Comparison of ENCODE assay signal across 8 cellular contexts in the genomic region with DNA sequence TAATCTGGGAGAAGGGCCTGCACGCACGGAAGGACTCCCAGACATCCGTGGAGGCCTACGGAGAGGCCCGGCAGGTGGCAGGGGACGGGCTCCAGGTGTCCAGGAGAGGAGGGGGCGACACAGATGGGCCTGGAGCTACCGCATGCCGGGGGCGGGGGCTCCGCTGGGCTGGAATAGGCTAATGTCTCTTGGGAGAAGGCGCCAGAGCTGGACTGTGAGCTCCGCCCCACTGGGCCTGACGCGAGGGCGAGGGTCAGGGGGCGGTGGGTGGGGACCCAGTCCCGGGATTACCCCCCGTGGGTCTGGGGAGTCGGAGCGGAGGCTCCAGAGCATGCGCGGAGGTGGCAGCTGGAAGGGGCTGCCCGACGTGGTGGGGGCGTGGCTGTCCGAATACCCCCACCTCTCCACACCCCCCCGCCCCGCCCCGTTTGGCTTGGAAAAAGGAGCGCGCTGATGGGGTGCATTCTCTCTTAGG. TPM values are rescaled to one million over a fixed set of nuclear protein-coding genes. Genes with fewer than 3 reads are reported as not detected.
A peak's percentile ranks its signal among the peaks of the same experiment; 100 is the strongest.
DNase-seq lines count a peak whose midpoint lies in the region; ATAC-seq and TF ChIP-seq lines count a peak whose summit lies in the region.

No MANE protein-coding gene starts in this region.

- no peak overlapping the region for H3K27ac Mint-ChIP-seq in Caco-2 (ENCODE audit: unreplicated experiment)
- H3K27ac Mint-ChIP-seq in naive B cell = peak overlapping the region; percentile 89 to 96 (median 93)

- H3K36me3 Mint-ChIP-seq in Caco-2 (ENCODE audit: insufficient read depth, unreplicated experiment) (peaks cover 13% of the 10 kb centered on the region), naive B cell (peaks cover 3 to 4% of the 10 kb centered on the region in 2 donors)

- no TSS peak for BruUV-seq in Caco-2 (replicated peaks; lab: Mats Ljungman, UMichigan)

- H3K36me3 ChIP-seq in Caco-2 (ENCODE audit: control insufficient read depth, insufficient read depth, low read length) (no peaks in the 10 kb centered on the region), HAP-1 (replicated peaks) (peaks cover 4% of the 10 kb centered on the region; the same call in 1 of the 2 replicates)

- POLR2A ChIA-PET in Caco-2 (lab: Charles Lee) = no interaction called here

- peak; percentile 42 to 49 for DNase-seq in Caco-2
- peak; percentile 46 to 84 for DNase-seq in HAP-1 (ENCODE audit: low spot score in 2 of 2)
- DNase-seq in NCI-H524 treated with DMSO at 0.1 percent for 48 hours (lab: John Stamatoyannopoulos, UW) = peak; percentile 36
- peak; percentile 38 for DNase-seq in activated T-cell treated with anti-CD3 and anti-CD28 coated beads for 48 hours (ENCODE audit: low read depth)
- peak; percentile 38 to 45 for DNase-seq in erythroblast (lab: John Stamatoyannopoulos, UW)
- DNase-seq in naive B cell = peak; percentile 33
- DNase-seq in stromal cell of bone marrow (ENCODE audit: low read depth) = peak; percentile 2
- DNase-seq in COLO829 (ENCODE audit: low spot score) = no peak

- peak overlapping the region; percentile 64 for H3K4me3 ChIP-seq in Caco-2 (ENCODE audit: low read depth, low read length)
- peak overlapping the region; percentile 95 for H3K4me3 ChIP-seq in HAP-1

- H3K9me3 ChIP-seq in Caco-2 (no peaks in the 10 kb centered on the region), HAP-1 (no peaks in the 10 kb centered on the region)

- peaks cover 21% of the 10 kb centered on the region for H3K4me1 ChIP-seq in Caco-2
- H3K4me1 ChIP-seq in HAP-1 = peaks cover 33% of the 10 kb centered on the region

- no peaks in the 10 kb centered on the region for H3K27me3 ChIP-seq in Caco-2 (replicated peaks; ENCODE audit: control insufficient read depth, insufficient read depth, low read length)
- H3K27me3 ChIP-seq in HAP-1 (ENCODE audit: low read depth) = no peaks in the 10 kb centered on the region

- peak overlapping the region; percentile 79 for H3K4me3 Mint-ChIP-seq in Caco-2 (ENCODE audit: unreplicated experiment)
- H3K4me3 Mint-ChIP-seq in naive B cell = peak overlapping the region; percentile 89 to 99 (median 96)

- peaks cover 30% of the 10 kb centered on the region for H3K4me1 Mint-ChIP-seq in Caco-2 (ENCODE audit: low read depth, unreplicated experiment)
- peaks cover 47 to 62% (median 61%) of the 10 kb centered on the region in 3 donors for H3K4me1 Mint-ChIP-seq in naive B cell

- CTCF ChIA-PET in Caco-2 (lab: Charles Lee) = interaction anchor here (0.6 kb wide), 2 partner anchors 28 to 47 kb away, joined by 3 to 6 read pairs; no protein-coding TSS in a partner anchor

- peak in 1 of 2 donors; percentile 10 for ATAC-seq in naive B cell (ENCODE audit: low read depth in 2 of 2)

- H3K9me3 Mint-ChIP-seq in Caco-2 (ENCODE audit: unreplicated experiment) (no peaks in the 10 kb centered on the region), naive B cell (no peaks in the 10 kb centered on the region)

- intact Hi-C loops in Caco-2 (cut with micrococcal nuclease; ENCODE audit: unreplicated experiment) = no loop called here

- TF ChIP-seq CTCF in Caco-2 (IDR thresholded peaks at IDR 0.05; ENCODE audit: insufficient read depth in 1 of 2, low read depth in 1 of 2, low read length in 1 of 2, severe bottlenecking in 1 of 2, unreplicated experiment in 1 of 2) = no peak

- H3K27me3 Mint-ChIP-seq in Caco-2 (ENCODE audit: insufficient read depth, unreplicated experiment) (no peaks in the 10 kb centered on the region), naive B cell (peaks cover 0 to 6% (median 3%) of the 10 kb centered on the region in 3 donors)

- in situ Hi-C loops in HAP-1 (cut with MboI; ENCODE audit: low sequenced_read_pairs) = no loop called here

- TF ChIP-seq POLR2A in erythroblast (IDR thresholded peaks at IDR 0.05; ENCODE audit: low read length) = no peak

RNA-seq across cellular contexts. Expression of a gene that starts 0.7 kb away (rescaled TPM):
- total RNA-seq in Caco-2 (2022) = 28.9 and 29.8 TPM in 2 replicates
- 10 to 100 TPM in 5 of 6 donors, 1 to 10 TPM in 1; 3.1 to 12.6 (median 11.8) TPM for polyA plus RNA-seq in naive B cell (ENCODE audit: low read depth in 6 of 6)

RNA-seq across cellular contexts. Expression of a gene that starts 47.2 kb away (rescaled TPM):
- 18.1 and 19.7 TPM in 2 replicates for total RNA-seq in Caco-2 (2022)
- 10 to 100 TPM in 3 of 6 donors, 1 to 10 TPM in 3; 5.3 to 19.1 (median 9.9) TPM for polyA plus RNA-seq in naive B cell (ENCODE audit: low read depth in 6 of 6)
